In genomic region chr2:85537600-85538506, GRCh38 we compare ENCODE assay signal across 8 cellular contexts. TPM values are rescaled to one million over a fixed set of nuclear protein-coding genes. Genes with fewer than 3 reads are reported as not detected.
DNase-seq lines count a peak whose midpoint lies in the region; ATAC-seq lines count a peak whose summit lies in the region.

No MANE protein-coding gene starts in this region.

- H3K4me1 Mint-ChIP-seq in activated CD4-positive, alpha-beta T cell treated with anti-CD3 and anti-CD28 coated beads, Interleukin-2, amount 10 ng/mL, durations not matched to agents 7 days and 5 days: peaks cover 44% of the 10 kb centered on the region
- H3K4me1 Mint-ChIP-seq in effector memory CD8-positive, alpha-beta T cell (ENCODE audit: low read depth in 2 of 2): peaks cover 20 to 37% of the 10 kb centered on the region in 2 donors

- peak overlapping the region; percentile 96 for H3K27ac Mint-ChIP-seq in activated CD4-positive, alpha-beta T cell treated with anti-CD3 and anti-CD28 coated beads, Interleukin-2, amount 10 ng/mL, durations not matched to agents 7 days and 5 days
- peak overlapping the region; percentile 86 to 93 for H3K27ac Mint-ChIP-seq in effector memory CD8-positive, alpha-beta T cell

- no peak for ATAC-seq in activated CD4-positive, CD25-positive, alpha-beta regulatory T cell treated with anti-CD3 and anti-CD28 coated beads, Interleukin-2, amount 50 U/mL, for 24 hours
- ATAC-seq in effector memory CD8-positive, alpha-beta T cell (replicated peaks): peak; percentile 0
- ATAC-seq in stimulated activated naive CD8-positive, alpha-beta T cell treated with anti-CD3 and anti-CD28 coated beads, Interleukin-15, Interleukin-2, amounts not matched to agents 100 U/mL and 50 U/mL, for 24 hours: no peak
- no peak for ATAC-seq in HG02610 (IDR thresholded peaks at IDR 0.05; ENCODE audit: unreplicated experiment)

- DNase-seq in activated CD4-positive, CD25-positive, alpha-beta regulatory T cell treated with anti-CD3 and anti-CD28 coated beads, Interleukin-2, amount 50 U/mL, for 72 hours: peak; percentile 43
- DNase-seq in NCI-H1930 (lab: John Stamatoyannopoulos, UW): peak; percentile 41 to 48
- DNase-seq in activated CD4-positive, alpha-beta T cell treated with anti-CD3 and anti-CD28 coated beads, Interleukin-2, amount 10 ng/mL, durations not matched to agents 7 days and 5 days: peak; percentile 48
- DNase-seq in effector memory CD8-positive, alpha-beta T cell: peak in 1 of 3 experiments; percentile 9
- DNase-seq in lung microvascular endothelial cell (ENCODE audit: low read depth in 2 of 2): peak; percentile 48 to 64
- DNase-seq in stimulated activated naive CD8-positive, alpha-beta T cell treated with anti-CD3 and anti-CD28 coated beads, Interleukin-15, Interleukin-2, amounts not matched to agents 100 U/mL and 50 U/mL, for 24 hours: peak; percentile 54

- H3K36me3 Mint-ChIP-seq in activated CD4-positive, alpha-beta T cell treated with anti-CD3 and anti-CD28 coated beads, Interleukin-2, amount 10 ng/mL, durations not matched to agents 7 days and 5 days (ENCODE audit: low read depth): peaks cover 34% of the 10 kb centered on the region
- peaks cover 50% of the 10 kb centered on the region for H3K36me3 Mint-ChIP-seq in effector memory CD8-positive, alpha-beta T cell (ENCODE audit: insufficient read depth)

- H3K4me3 Mint-ChIP-seq in activated CD4-positive, alpha-beta T cell treated with anti-CD3 and anti-CD28 coated beads, Interleukin-2, amount 10 ng/mL, durations not matched to agents 7 days and 5 days: peak overlapping the region; percentile 97
- H3K4me3 Mint-ChIP-seq in effector memory CD8-positive, alpha-beta T cell: peak overlapping the region; percentile 92 to 93

- POLR2A ChIA-PET in activated CD4-positive, alpha-beta T cell treated with anti-CD3 and anti-CD28 coated beads, Interleukin-2, amount 10 ng/mL, durations not matched to agents 7 days and 5 days (lab: Charles Lee): interaction anchor here (0.6 to 1.1 kb wide), 3 partner anchors 12 to 198 kb away, joined by 4 to 8 read pairs (median 4); partner anchors contain the start of gene SH2D6

- CTCF ChIA-PET in activated CD4-positive, alpha-beta T cell treated with anti-CD3 and anti-CD28 coated beads, Interleukin-2, amount 10 ng/mL, durations not matched to agents 7 days and 5 days (lab: Charles Lee): interaction anchor here (0.7 to 5.0 kb wide), 6 partner anchors 13 to 118 kb away, joined by 3 to 40 read pairs (median 7); no protein-coding TSS in a partner anchor

- no peaks in the 10 kb centered on the region for H3K9me3 Mint-ChIP-seq in activated CD4-positive, alpha-beta T cell treated with anti-CD3 and anti-CD28 coated beads, Interleukin-2, amount 10 ng/mL, durations not matched to agents 7 days and 5 days
- no peaks in the 10 kb centered on the region for H3K9me3 Mint-ChIP-seq in effector memory CD8-positive, alpha-beta T cell

- no peaks in the 10 kb centered on the region for H3K27me3 Mint-ChIP-seq in activated CD4-positive, alpha-beta T cell treated with anti-CD3 and anti-CD28 coated beads, Interleukin-2, amount 10 ng/mL, durations not matched to agents 7 days and 5 days
- no peaks in the 10 kb centered on the region for H3K27me3 Mint-ChIP-seq in effector memory CD8-positive, alpha-beta T cell

RNA-seq across cellular contexts. Expression of gene MAT2A, which starts 1.1 kb away (rescaled TPM):
- total RNA-seq in activated CD4-positive, alpha-beta T cell treated with anti-CD3 and anti-CD28 coated beads, Interleukin-2, amount 10 ng/mL, durations not matched to agents 7 days and 5 days: 100 to 1,000 TPM; 263 to 269 TPM
- 74.1 and 108 TPM in 2 replicates for total RNA-seq in lung microvascular endothelial cell

RNA-seq across cellular contexts. Expression of gene GGCX, which starts 23.4 kb away (rescaled TPM):
- total RNA-seq in activated CD4-positive, alpha-beta T cell treated with anti-CD3 and anti-CD28 coated beads, Interleukin-2, amount 10 ng/mL, durations not matched to agents 7 days and 5 days: 10 to 100 TPM; 20.8 to 22.8 TPM
- 24.0 and 31.9 TPM in 2 replicates for total RNA-seq in lung microvascular endothelial cell

RNA-seq across cellular contexts. Expression of gene VAMP8, which starts 39.5 kb away (rescaled TPM):
- total RNA-seq in activated CD4-positive, alpha-beta T cell treated with anti-CD3 and anti-CD28 coated beads, Interleukin-2, amount 10 ng/mL, durations not matched to agents 7 days and 5 days: 100 to 1,000 TPM; 131 to 149 TPM
- total RNA-seq in lung microvascular endothelial cell: 9.7 and 13.7 TPM in 2 replicates

RNA-seq across cellular contexts. Expression of gene VAMP5, which starts 46.4 kb away (rescaled TPM):
- 10 to 100 TPM; 61.5 to 67.4 TPM for total RNA-seq in activated CD4-positive, alpha-beta T cell treated with anti-CD3 and anti-CD28 coated beads, Interleukin-2, amount 10 ng/mL, durations not matched to agents 7 days and 5 days
- 85.9 and 135 TPM in 2 replicates for total RNA-seq in lung microvascular endothelial cell

RNA-seq across cellular contexts. Expression of gene RNF181, which starts 57.7 kb away (rescaled TPM):
- 100 to 1,000 TPM in 1 of 2 experiments, 10 to 100 TPM in 1; 89.7 to 106 TPM for total RNA-seq in activated CD4-positive, alpha-beta T cell treated with anti-CD3 and anti-CD28 coated beads, Interleukin-2, amount 10 ng/mL, durations not matched to agents 7 days and 5 days
- total RNA-seq in lung microvascular endothelial cell: 212 and 226 TPM in 2 replicates
